Comparison of ENCODE assay signal across 9 cellular contexts in the genomic region with DNA sequence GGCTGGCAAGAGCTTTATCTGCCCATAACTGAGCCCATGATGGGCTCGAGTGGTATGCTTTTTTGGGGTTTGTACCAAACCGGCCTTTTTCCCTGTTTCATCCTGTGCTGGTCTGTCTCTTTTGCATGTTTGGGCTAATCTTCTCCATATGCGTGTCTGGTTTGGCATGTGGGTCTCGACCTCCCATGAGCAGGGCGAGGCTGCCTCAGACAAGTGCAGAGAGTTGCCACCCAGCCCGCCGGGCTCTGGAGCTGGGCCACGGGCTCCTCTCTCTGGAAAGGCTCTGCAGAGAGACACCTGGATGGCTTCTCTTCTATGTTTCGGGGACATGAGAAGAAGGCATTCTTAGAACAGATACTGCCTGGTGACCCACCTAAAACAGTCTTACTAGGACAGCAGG.
"Had no signal": no experiment of that assay in that cellular context is flagged by ENCODE, and none has a peak within 500 bp of the region (broad histone marks: within the 10 kb centered on the region; RNA-seq: fewer than 3 reads in every experiment).

No MANE protein-coding gene starts in this region.

- H3K36me3 ChIP-seq: neural progenitor cell, stomach, transverse colon had no signal

- H3K4me3 ChIP-seq: neural progenitor cell, stomach, transverse colon had no signal

- H3K9me3 ChIP-seq: stomach, transverse colon had no signal

- H3K4me2 ChIP-seq: neural progenitor cell had no signal

- DNase-seq: activated CD4-positive, alpha-beta T cell treated with anti-CD3 and anti-CD28 coated beads, Interleukin-2, amount 10 ng/mL, durations not matched to agents 24 days and 14 days; activated naive CD4-positive, alpha-beta T cell; aorta; effector CD4-positive, alpha-beta T cell; retina; stomach; transverse colon had no signal

- H3K27me3 ChIP-seq: neural progenitor cell, stomach had no signal

- H3K4me1 ChIP-seq: neural progenitor cell had no signal

- H2AFZ ChIP-seq: neural progenitor cell had no signal

- ATAC-seq: WTC11 had no signal

- H3K9ac ChIP-seq: neural progenitor cell had no signal

- H3K27ac ChIP-seq: neural progenitor cell, stomach had no signal
